Comparison of ENCODE assay signal across 2 cellular contexts in genomic region chr1:153699116-153699515, GRCh38.
TF ChIP-seq lines count a peak whose summit lies in the region.

No MANE protein-coding gene starts in this region.

TF ChIP-seq in GM23338, 12 proteins besides CTCF, POLR2A, EP300 and RAD21:
- no peak for TF ChIP-seq JUNB (IDR thresholded peaks at IDR 0.05; ENCODE audit: unreplicated experiment)
- TF ChIP-seq NANOG (IDR thresholded peaks at IDR 0.05; ENCODE audit: borderline replicate concordance), result no peak
- no peak for TF ChIP-seq POLR2AphosphoS5 (IDR thresholded peaks at IDR 0.05; ENCODE audit: low read depth)
- TF ChIP-seq ZNF114 (CRISPR knock-in tag; IDR thresholded peaks at IDR 0.05), result no peak
- no peak for TF ChIP-seq STAT1 (IDR thresholded peaks at IDR 0.05; ENCODE audit: unreplicated experiment)
- no peak for TF ChIP-seq EZH2 (IDR thresholded peaks at IDR 0.05; ENCODE audit: low read depth, unreplicated experiment)
- no peak for TF ChIP-seq ZNF331 (CRISPR knock-in tag; IDR thresholded peaks at IDR 0.05; ENCODE audit: low read depth)
- TF ChIP-seq CREB1 (CRISPR knock-in tag; IDR thresholded peaks at IDR 0.05; ENCODE audit: low read depth), result no peak
- no peak for TF ChIP-seq ETS1 (IDR thresholded peaks at IDR 0.05)
- TF ChIP-seq, protein P1, sequence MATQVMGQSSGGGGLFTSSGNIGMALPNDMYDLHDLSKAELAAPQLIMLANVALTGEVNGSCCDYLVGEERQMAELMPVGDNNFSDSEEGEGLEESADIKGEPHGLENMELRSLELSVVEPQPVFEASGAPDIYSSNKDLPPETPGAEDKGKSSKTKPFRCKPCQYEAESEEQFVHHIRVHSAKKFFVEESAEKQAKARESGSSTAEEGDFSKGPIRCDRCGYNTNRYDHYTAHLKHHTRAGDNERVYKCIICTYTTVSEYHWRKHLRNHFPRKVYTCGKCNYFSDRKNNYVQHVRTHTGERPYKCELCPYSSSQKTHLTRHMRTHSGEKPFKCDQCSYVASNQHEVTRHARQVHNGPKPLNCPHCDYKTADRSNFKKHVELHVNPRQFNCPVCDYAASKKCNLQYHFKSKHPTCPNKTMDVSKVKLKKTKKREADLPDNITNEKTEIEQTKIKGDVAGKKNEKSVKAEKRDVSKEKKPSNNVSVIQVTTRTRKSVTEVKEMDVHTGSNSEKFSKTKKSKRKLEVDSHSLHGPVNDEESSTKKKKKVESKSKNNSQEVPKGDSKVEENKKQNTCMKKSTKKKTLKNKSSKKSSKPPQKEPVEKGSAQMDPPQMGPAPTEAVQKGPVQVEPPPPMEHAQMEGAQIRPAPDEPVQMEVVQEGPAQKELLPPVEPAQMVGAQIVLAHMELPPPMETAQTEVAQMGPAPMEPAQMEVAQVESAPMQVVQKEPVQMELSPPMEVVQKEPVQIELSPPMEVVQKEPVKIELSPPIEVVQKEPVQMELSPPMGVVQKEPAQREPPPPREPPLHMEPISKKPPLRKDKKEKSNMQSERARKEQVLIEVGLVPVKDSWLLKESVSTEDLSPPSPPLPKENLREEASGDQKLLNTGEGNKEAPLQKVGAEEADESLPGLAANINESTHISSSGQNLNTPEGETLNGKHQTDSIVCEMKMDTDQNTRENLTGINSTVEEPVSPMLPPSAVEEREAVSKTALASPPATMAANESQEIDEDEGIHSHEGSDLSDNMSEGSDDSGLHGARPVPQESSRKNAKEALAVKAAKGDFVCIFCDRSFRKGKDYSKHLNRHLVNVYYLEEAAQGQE (IDR thresholded peaks at IDR 0.05; ENCODE audit: unreplicated experiment), result no peak
- no peak for TF ChIP-seq EZH2phosphoT487 (IDR thresholded peaks at IDR 0.05; ENCODE audit: unreplicated experiment)
- TF ChIP-seq, protein P2, sequence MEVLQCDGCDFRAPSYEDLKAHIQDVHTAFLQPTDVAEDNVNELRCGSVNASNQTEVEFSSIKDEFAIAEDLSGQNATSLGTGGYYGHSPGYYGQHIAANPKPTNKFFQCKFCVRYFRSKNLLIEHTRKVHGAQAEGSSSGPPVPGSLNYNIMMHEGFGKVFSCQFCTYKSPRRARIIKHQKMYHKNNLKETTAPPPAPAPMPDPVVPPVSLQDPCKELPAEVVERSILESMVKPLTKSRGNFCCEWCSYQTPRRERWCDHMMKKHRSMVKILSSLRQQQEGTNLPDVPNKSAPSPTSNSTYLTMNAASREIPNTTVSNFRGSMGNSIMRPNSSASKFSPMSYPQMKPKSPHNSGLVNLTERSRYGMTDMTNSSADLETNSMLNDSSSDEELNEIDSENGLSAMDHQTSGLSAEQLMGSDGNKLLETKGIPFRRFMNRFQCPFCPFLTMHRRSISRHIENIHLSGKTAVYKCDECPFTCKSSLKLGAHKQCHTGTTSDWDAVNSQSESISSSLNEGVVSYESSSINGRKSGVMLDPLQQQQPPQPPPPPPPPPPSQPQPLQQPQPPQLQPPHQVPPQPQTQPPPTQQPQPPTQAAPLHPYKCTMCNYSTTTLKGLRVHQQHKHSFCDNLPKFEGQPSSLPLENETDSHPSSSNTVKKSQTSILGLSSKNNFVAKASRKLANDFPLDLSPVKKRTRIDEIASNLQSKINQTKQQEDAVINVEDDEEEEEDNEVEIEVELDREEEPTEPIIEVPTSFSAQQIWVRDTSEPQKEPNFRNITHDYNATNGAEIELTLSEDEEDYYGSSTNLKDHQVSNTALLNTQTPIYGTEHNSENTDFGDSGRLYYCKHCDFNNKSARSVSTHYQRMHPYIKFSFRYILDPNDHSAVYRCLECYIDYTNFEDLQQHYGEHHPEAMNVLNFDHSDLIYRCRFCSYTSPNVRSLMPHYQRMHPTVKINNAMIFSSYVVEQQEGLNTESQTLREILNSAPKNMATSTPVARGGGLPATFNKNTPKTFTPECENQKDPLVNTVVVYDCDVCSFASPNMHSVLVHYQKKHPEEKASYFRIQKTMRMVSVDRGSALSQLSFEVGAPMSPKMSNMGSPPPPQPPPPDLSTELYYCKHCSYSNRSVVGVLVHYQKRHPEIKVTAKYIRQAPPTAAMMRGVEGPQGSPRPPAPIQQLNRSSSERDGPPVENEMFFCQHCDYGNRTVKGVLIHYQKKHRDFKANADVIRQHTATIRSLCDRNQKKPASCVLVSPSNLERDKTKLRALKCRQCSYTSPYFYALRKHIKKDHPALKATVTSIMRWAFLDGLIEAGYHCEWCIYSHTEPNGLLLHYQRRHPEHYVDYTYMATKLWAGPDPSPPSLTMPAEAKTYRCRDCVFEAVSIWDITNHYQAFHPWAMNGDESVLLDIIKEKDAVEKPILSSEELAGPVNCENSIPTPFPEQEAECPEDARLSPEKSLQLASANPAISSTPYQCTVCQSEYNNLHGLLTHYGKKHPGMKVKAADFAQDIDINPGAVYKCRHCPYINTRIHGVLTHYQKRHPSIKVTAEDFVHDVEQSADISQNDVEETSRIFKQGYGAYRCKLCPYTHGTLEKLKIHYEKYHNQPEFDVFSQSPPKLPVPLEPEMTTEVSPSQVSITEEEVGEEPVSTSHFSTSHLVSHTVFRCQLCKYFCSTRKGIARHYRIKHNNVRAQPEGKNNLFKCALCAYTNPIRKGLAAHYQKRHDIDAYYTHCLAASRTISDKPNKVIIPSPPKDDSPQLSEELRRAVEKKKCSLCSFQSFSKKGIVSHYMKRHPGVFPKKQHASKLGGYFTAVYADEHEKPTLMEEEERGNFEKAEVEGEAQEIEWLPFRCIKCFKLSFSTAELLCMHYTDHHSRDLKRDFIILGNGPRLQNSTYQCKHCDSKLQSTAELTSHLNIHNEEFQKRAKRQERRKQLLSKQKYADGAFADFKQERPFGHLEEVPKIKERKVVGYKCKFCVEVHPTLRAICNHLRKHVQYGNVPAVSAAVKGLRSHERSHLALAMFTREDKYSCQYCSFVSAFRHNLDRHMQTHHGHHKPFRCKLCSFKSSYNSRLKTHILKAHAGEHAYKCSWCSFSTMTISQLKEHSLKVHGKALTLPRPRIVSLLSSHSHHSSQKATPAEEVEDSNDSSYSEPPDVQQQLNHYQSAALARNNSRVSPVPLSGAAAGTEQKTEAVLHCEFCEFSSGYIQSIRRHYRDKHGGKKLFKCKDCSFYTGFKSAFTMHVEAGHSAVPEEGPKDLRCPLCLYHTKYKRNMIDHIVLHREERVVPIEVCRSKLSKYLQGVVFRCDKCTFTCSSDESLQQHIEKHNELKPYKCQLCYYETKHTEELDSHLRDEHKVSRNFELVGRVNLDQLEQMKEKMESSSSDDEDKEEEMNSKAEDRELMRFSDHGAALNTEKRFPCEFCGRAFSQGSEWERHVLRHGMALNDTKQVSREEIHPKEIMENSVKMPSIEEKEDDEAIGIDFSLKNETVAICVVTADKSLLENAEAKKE (CRISPR knock-in tag; IDR thresholded peaks at IDR 0.05), result no peak
TF ChIP-seq in GM23338: peak in this region for 0.

TF ChIP-seq in K562, 482 proteins besides CTCF, POLR2A, EP300 and RAD21 (continues in another document):
- TF ChIP-seq ZNF408 (CRISPR knock-in tag; IDR thresholded peaks at IDR 0.05; ENCODE audit: low read depth) (no peak), SRF (CRISPR knock-in tag; IDR thresholded peaks at IDR 0.05) (no peak), TAF7 (tag; IDR thresholded peaks at IDR 0.05) (no peak), ZNF347 (CRISPR knock-in tag; IDR thresholded peaks at IDR 0.05; ENCODE audit: low read depth) (no peak), ZNF551 (CRISPR knock-in tag; IDR thresholded peaks at IDR 0.05) (no peak), ZNF217 (CRISPR knock-in tag; IDR thresholded peaks at IDR 0.05) (no peak), PHF21A (IDR thresholded peaks at IDR 0.05; ENCODE audit: borderline replicate concordance, low read depth) (no peak), CEBPG (CRISPR knock-in tag; IDR thresholded peaks at IDR 0.05) (0 out of 2 replicates have a peak, but pooled peaks have one; percentile 31), CEBPG (tag; conservative IDR thresholded peaks at IDR 0.05 in 1 of 2, IDR thresholded peaks at IDR 0.05 in 1 of 2) (peak in 1 of 2 experiments; percentile 36; a peak in 1 of 4 replicates), RFX7 (CRISPR knock-in tag; IDR thresholded peaks at IDR 0.05) (no peak), POLR2G (IDR thresholded peaks at IDR 0.05; ENCODE audit: low read depth, low read length) (no peak), RBM39 (optimal IDR thresholded peaks at IDR 0.05; ENCODE audit: low read depth, low read length) (no peak), EZH2 (IDR thresholded peaks at IDR 0.05; ENCODE audit: borderline replicate concordance, low read depth, low read length) (no peak), RFX1 (IDR thresholded peaks at IDR 0.05) (no peak), TFAM (CRISPR knock-in tag; conservative IDR thresholded peaks at IDR 0.05) (no peak), ZNF197 (CRISPR knock-in tag; IDR thresholded peaks at IDR 0.05; ENCODE audit: low read depth) (no peak), ZNF24 (IDR thresholded peaks at IDR 0.05) (no peak), JUND (IDR thresholded peaks at IDR 0.05; ENCODE audit: borderline replicate concordance, low read depth, low read length) (peak; percentile 15; the same call in 1 of the 2 replicates), JUND (tag; IDR thresholded peaks at IDR 0.05; ENCODE audit: borderline replicate concordance, low read depth, low read length) (peak; percentile 59; the same call in 1 of the 3 replicates), ZNF445 (CRISPR knock-in tag; IDR thresholded peaks at IDR 0.05; ENCODE audit: low read depth) (no peak), ZNF23 (CRISPR knock-in tag; IDR thresholded peaks at IDR 0.05) (no peak), USF1 (CRISPR knock-in tag; IDR thresholded peaks at IDR 0.05) (no peak), AFF4 (CRISPR knock-in tag; IDR thresholded peaks at IDR 0.05) (no peak), CBFA2T3 (IDR thresholded peaks at IDR 0.05) (peak; percentile 12; the same call in 1 of the 2 replicates), DDX20 (tag; IDR thresholded peaks at IDR 0.05; ENCODE audit: low read depth) (no peak), POLR2AphosphoS2 (IDR thresholded peaks at IDR 0.05; ENCODE audit: low read length) (no peak), GABPA (tag; conservative IDR thresholded peaks at IDR 0.05; ENCODE audit: low read depth) (no peak), MECOM (CRISPR knock-in tag; IDR thresholded peaks at IDR 0.05) (0 out of 2 replicates have a peak, but pooled peaks have one; percentile 12), ZFP91 (CRISPR knock-in tag; IDR thresholded peaks at IDR 0.05) (0 out of 2 replicates have a peak, but pooled peaks have one; percentile 37)
- TF ChIP-seq, protein P3, sequence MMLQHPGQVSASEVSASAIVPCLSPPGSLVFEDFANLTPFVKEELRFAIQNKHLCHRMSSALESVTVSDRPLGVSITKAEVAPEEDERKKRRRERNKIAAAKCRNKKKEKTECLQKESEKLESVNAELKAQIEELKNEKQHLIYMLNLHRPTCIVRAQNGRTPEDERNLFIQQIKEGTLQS (IDR thresholded peaks at IDR 0.05), result peak; percentile 32; the same call in 1 of the 2 replicates
- TF ChIP-seq, protein P3 (CRISPR knock-in tag; conservative IDR thresholded peaks at IDR 0.05), result no peak
- TF ChIP-seq, protein P4, sequence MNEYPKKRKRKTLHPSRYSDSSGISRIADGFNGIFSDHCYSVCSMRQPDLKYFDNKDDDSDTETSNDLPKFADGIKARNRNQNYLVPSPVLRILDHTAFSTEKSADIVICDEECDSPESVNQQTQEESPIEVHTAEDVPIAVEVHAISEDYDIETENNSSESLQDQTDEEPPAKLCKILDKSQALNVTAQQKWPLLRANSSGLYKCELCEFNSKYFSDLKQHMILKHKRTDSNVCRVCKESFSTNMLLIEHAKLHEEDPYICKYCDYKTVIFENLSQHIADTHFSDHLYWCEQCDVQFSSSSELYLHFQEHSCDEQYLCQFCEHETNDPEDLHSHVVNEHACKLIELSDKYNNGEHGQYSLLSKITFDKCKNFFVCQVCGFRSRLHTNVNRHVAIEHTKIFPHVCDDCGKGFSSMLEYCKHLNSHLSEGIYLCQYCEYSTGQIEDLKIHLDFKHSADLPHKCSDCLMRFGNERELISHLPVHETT (CRISPR knock-in tag; conservative IDR thresholded peaks at IDR 0.05 in 1 of 2, IDR thresholded peaks at IDR 0.05 in 1 of 2), result no peak
- TF ChIP-seq, protein P5, sequence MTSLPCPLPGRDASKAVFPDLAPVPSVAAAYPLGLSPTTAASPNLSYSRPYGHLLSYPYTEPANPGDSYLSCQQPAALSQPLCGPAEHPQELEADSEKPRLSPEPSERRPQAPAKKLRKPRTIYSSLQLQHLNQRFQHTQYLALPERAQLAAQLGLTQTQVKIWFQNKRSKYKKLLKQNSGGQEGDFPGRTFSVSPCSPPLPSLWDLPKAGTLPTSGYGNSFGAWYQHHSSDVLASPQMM (CRISPR knock-in tag; IDR thresholded peaks at IDR 0.05), result no peak
